Comparison of ENCODE assay signal across 2 cellular contexts in genomic region chr9:113567361-113568080, GRCh38.
TF ChIP-seq lines count a peak whose summit lies in the region.

No MANE protein-coding gene starts in this region.

TF ChIP-seq in IMR-90, 13 proteins besides CTCF, POLR2A, EP300 and RAD21:
- TF ChIP-seq RCOR1 (IDR thresholded peaks at IDR 0.05; ENCODE audit: insufficient replicate concordance, low read length) (no peak), MXI1 (IDR thresholded peaks at IDR 0.05; ENCODE audit: borderline replicate concordance, low read depth, low read length) (no peak), SMC3 (IDR thresholded peaks at IDR 0.05; ENCODE audit: low read depth, low read length) (no peak), BHLHE40 (IDR thresholded peaks at IDR 0.05; ENCODE audit: low read depth, low read length) (no peak), RFX5 (IDR thresholded peaks at IDR 0.05; ENCODE audit: low read depth, low read length) (no peak), MAFK (IDR thresholded peaks at IDR 0.05; ENCODE audit: low read depth, low read length) (no peak), MAZ (IDR thresholded peaks at IDR 0.05; ENCODE audit: borderline replicate concordance, low read depth, low read length) (no peak), CHD1 (IDR thresholded peaks at IDR 0.05; ENCODE audit: low read depth, low read length) (no peak), CEBPB (IDR thresholded peaks at IDR 0.05; ENCODE audit: low read depth, low read length) (no peak), NFE2L2 (IDR thresholded peaks at IDR 0.05; ENCODE audit: low read depth, low read length) (no peak), FOS (IDR thresholded peaks at IDR 0.05; ENCODE audit: low read depth, low read length) (no peak), USF2 (IDR thresholded peaks at IDR 0.05; ENCODE audit: low read depth, low read length) (no peak)
- TF ChIP-seq, protein P1, sequence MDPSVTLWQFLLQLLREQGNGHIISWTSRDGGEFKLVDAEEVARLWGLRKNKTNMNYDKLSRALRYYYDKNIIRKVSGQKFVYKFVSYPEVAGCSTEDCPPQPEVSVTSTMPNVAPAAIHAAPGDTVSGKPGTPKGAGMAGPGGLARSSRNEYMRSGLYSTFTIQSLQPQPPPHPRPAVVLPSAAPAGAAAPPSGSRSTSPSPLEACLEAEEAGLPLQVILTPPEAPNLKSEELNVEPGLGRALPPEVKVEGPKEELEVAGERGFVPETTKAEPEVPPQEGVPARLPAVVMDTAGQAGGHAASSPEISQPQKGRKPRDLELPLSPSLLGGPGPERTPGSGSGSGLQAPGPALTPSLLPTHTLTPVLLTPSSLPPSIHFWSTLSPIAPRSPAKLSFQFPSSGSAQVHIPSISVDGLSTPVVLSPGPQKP (IDR thresholded peaks at IDR 0.05; ENCODE audit: borderline replicate concordance, low read depth, low read length) = no peak

TF ChIP-seq in HepG2, 621 proteins besides CTCF, POLR2A, EP300 and RAD21:
- TF ChIP-seq EHMT2 (IDR thresholded peaks at IDR 0.05; ENCODE audit: borderline replicate concordance, low read depth, low read length) = no peak
- TF ChIP-seq CREB1 (IDR thresholded peaks at IDR 0.05) = no peak
- no peak for TF ChIP-seq CREB1 (CRISPR knock-in tag; IDR thresholded peaks at IDR 0.05)
- no peak for TF ChIP-seq HBP1 (CRISPR knock-in tag; IDR thresholded peaks at IDR 0.05; ENCODE audit: low read depth)
- TF ChIP-seq, protein P2, sequence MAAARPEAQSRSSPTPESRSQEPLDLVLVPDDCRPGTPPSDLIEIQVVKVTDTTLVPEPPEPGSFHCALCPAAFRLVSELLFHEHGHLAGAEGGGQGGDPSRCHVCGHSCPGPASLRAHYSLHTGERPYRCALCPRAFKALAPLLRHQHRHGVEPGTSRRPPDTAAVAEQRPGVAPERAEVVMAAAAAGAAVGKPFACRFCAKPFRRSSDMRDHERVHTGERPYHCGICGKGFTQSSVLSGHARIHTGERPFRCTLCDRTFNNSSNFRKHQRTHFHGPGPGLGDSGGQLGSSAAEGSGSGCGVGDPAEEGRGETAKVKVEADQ (CRISPR knock-in tag; IDR thresholded peaks at IDR 0.05; ENCODE audit: borderline replicate concordance) = no peak
- no peak for TF ChIP-seq ZNF616 (CRISPR knock-in tag; IDR thresholded peaks at IDR 0.05; ENCODE audit: low read depth)
- TF ChIP-seq MEIS2 (CRISPR knock-in tag; IDR thresholded peaks at IDR 0.05) = no peak
- TF ChIP-seq ZNF614 (CRISPR knock-in tag; IDR thresholded peaks at IDR 0.05; ENCODE audit: borderline replicate concordance) = no peak
